Comparison of ENCODE assay signal across 28 cellular contexts in the genomic region with DNA sequence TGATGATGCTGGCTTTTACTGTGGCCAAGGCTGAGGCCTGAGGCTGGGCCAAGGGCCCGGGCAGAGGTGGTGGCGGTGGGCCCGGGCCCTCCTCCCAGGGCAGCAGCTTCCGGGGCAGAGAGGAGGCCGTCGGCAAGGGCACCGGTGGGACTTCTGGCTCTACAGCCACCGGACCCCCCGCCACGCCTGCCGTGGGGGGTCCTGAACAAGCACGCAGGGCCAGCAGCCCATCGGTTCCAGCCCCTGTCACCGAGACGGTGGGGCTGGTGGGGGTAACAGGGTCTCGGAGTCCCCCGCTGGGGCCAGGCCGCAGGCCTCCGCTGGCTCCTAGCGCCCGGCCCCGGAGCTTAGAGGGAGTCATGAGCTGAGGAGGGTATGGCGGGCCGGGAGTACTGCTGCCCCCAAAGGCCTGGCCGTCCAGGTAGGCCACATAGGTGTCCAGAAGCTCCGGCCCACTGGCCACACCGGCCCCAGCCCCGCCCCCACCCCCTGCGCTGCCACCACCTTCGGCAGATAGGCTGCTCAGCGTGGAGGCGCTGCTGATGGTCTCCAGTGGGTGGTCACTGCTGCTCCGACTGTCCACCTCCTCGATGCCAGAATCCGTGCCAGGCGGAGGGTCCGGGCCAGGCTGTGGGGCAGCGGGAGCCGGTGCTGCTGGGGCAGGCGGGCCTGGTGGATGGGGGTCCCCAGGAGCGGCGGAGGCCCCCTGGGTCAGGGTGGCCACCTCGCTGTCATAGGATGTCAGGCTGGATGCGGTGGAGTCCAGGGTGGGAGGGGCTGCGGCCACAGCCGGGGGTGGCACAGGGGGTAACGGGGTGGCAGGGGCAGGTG. TPM values are rescaled to one million over a fixed set of nuclear protein-coding genes. Genes with fewer than 3 reads are reported as not detected.
"Had no signal": no experiment of that assay in that cellular context is flagged by ENCODE, and none has a peak within 500 bp of the region (broad histone marks: within the 10 kb centered on the region; RNA-seq: fewer than 3 reads in every experiment).

No MANE protein-coding gene starts in this region.

- H3K36me3 ChIP-seq: breast epithelium, esophagus squamous epithelium, lower lobe of right lung, right atrium auricular region, uterus had no signal

- ATAC-seq: activated CD8-positive, alpha-beta memory T cell treated with anti-CD3 and anti-CD28 coated beads, Interleukin-2, amount 10 ng/mL, durations not matched to agents 7 days and 5 days; activated CD8-positive, alpha-beta T cell treated with anti-CD3 and anti-CD28 coated beads, Interleukin-2, amount 10 ng/mL, durations not matched to agents 7 days and 5 days; psoas muscle; stimulated activated naive CD8-positive, alpha-beta T cell treated with anti-CD3 and anti-CD28 coated beads, Interleukin-15, amount 100 ng/mL, for 72 hours had no signal

- H3K27ac ChIP-seq: breast epithelium, esophagus squamous epithelium, lower lobe of right lung, parathyroid adenoma, psoas muscle, right atrium auricular region, uterus had no signal

- H3K4me3 ChIP-seq: lower lobe of right lung, psoas muscle, right atrium auricular region, uterus had no signal

- H3K9me3 ChIP-seq: breast epithelium, esophagus squamous epithelium, lower lobe of right lung, psoas muscle, right atrium auricular region, uterus had no signal

- H3K4me3 Mint-ChIP-seq: activated B cell treated with CpG ODN at 0.5 μM for 24 hours; activated CD4-positive, alpha-beta T cell treated with anti-CD3 and anti-CD28 coated beads for 36 hours; activated CD8-positive, alpha-beta memory T cell treated with anti-CD3 and anti-CD28 coated beads, Interleukin-2, amount 10 ng/mL, durations not matched to agents 7 days and 5 days; activated CD8-positive, alpha-beta T cell treated with anti-CD3 and anti-CD28 coated beads, Interleukin-2, amount 10 ng/mL, durations not matched to agents 7 days and 5 days; activated naive CD4-positive, alpha-beta T cell treated with anti-CD3 and anti-CD28 coated beads for 36 hours; neural crest cell; T-helper 2 cell treated with Interferon-gamma antibody and Interleukin-4, amounts not matched to agents 5 μg/mL and 100 μg/mL, for 36 hours; type B pancreatic cell had no signal

- H3K4me1 ChIP-seq: lower lobe of right lung, parathyroid adenoma, psoas muscle had no signal

- H3K9me3 Mint-ChIP-seq: activated B cell treated with CpG ODN at 0.5 μM for 24 hours; neural crest cell; stimulated activated naive CD8-positive, alpha-beta T cell treated with anti-CD3 and anti-CD28 coated beads, Interleukin-15, amount 100 ng/mL, for 72 hours; T-helper 2 cell treated with Interferon-gamma antibody and Interleukin-4, amounts not matched to agents 5 μg/mL and 100 μg/mL, for 36 hours; type B pancreatic cell had no signal

- H3K9ac ChIP-seq: parathyroid adenoma had no signal

- DNase-seq: activated B cell treated with CpG ODN at 0.5 μM for 24 hours; activated CD4-positive, alpha-beta T cell treated with anti-CD3 and anti-CD28 coated beads for 36 hours; activated CD8-positive, alpha-beta memory T cell treated with anti-CD3 and anti-CD28 coated beads, Interleukin-2, amount 10 ng/mL, durations not matched to agents 7 days and 5 days; activated CD8-positive, alpha-beta T cell treated with anti-CD3 and anti-CD28 coated beads, Interleukin-2, amount 10 ng/mL, durations not matched to agents 7 days and 5 days; activated effector memory CD4-positive, alpha-beta T cell treated with anti-CD3 and anti-CD28 coated beads, Interleukin-2, amount 50 U/mL, for 16 hours; activated naive CD4-positive, alpha-beta T cell treated with anti-CD3 and anti-CD28 coated beads for 36 hours; central memory CD4-positive, alpha-beta T cell; dermis blood vessel endothelial cell; effector CD4-positive, alpha-beta T cell; esophagus squamous epithelium; foreskin melanocyte; lower lobe of right lung; mesenchymal stem cell; naive thymus-derived CD8-positive, alpha-beta T cell; occipital lobe; psoas muscle; stimulated activated CD4-positive, alpha-beta T cell treated with anti-CD3 and anti-CD28 coated beads, Interleukin-2, amount 100 ng/mL, for 48 hours; T-helper 1 cell; uterus had no signal

- H3K27ac Mint-ChIP-seq: activated B cell treated with CpG ODN at 0.5 μM for 24 hours; activated CD4-positive, alpha-beta T cell treated with anti-CD3 and anti-CD28 coated beads for 36 hours; activated CD8-positive, alpha-beta memory T cell treated with anti-CD3 and anti-CD28 coated beads, Interleukin-2, amount 10 ng/mL, durations not matched to agents 7 days and 5 days; activated CD8-positive, alpha-beta T cell treated with anti-CD3 and anti-CD28 coated beads, Interleukin-2, amount 10 ng/mL, durations not matched to agents 7 days and 5 days; activated naive CD4-positive, alpha-beta T cell treated with anti-CD3 and anti-CD28 coated beads for 36 hours; T-helper 2 cell treated with Interferon-gamma antibody and Interleukin-4, amounts not matched to agents 5 μg/mL and 100 μg/mL, for 36 hours; type B pancreatic cell had no signal

- H3K4me1 Mint-ChIP-seq: activated CD4-positive, alpha-beta T cell treated with anti-CD3 and anti-CD28 coated beads for 36 hours; activated CD8-positive, alpha-beta memory T cell treated with anti-CD3 and anti-CD28 coated beads, Interleukin-2, amount 10 ng/mL, durations not matched to agents 7 days and 5 days; stimulated activated naive CD8-positive, alpha-beta T cell treated with anti-CD3 and anti-CD28 coated beads, Interleukin-15, amount 100 ng/mL, for 72 hours had no signal

- H3K36me3 Mint-ChIP-seq: activated CD8-positive, alpha-beta memory T cell treated with anti-CD3 and anti-CD28 coated beads, Interleukin-2, amount 10 ng/mL, durations not matched to agents 7 days and 5 days; type B pancreatic cell had no signal

RNA-seq across cellular contexts. Expression of a gene that starts 17.3 kb away (rescaled TPM):
- total RNA-seq: activated B cell treated with CpG ODN at 0.5 μM for 24 hours; activated CD8-positive, alpha-beta T cell treated with anti-CD3 and anti-CD28 coated beads, Interleukin-2, amount 10 ng/mL, durations not matched to agents 7 days and 5 days; breast epithelium; dermis blood vessel endothelial cell; esophagus squamous epithelium; uterus had no signal
- polyA plus RNA-seq: keratinocyte, thymus had no signal

RNA-seq across cellular contexts. Expression of a gene that starts 26.9 kb away (rescaled TPM):
- total RNA-seq: activated CD8-positive, alpha-beta memory T cell treated with anti-CD3 and anti-CD28 coated beads, Interleukin-2, amount 10 ng/mL, durations not matched to agents 7 days and 5 days; activated CD8-positive, alpha-beta T cell treated with anti-CD3 and anti-CD28 coated beads, Interleukin-2, amount 10 ng/mL, durations not matched to agents 7 days and 5 days; activated naive CD4-positive, alpha-beta T cell treated with anti-CD3 and anti-CD28 coated beads for 36 hours had no signal
- polyA plus RNA-seq: keratinocyte had no signal

RNA-seq across cellular contexts. Expression of a gene that starts 53.0 kb away (rescaled TPM):
- total RNA-seq: activated B cell treated with CpG ODN at 0.5 μM for 24 hours; activated CD4-positive, alpha-beta T cell treated with anti-CD3 and anti-CD28 coated beads for 36 hours; activated CD8-positive, alpha-beta memory T cell treated with anti-CD3 and anti-CD28 coated beads, Interleukin-2, amount 10 ng/mL, durations not matched to agents 7 days and 5 days; activated CD8-positive, alpha-beta T cell treated with anti-CD3 and anti-CD28 coated beads, Interleukin-2, amount 10 ng/mL, durations not matched to agents 7 days and 5 days; activated naive CD4-positive, alpha-beta T cell treated with anti-CD3 and anti-CD28 coated beads for 36 hours had no signal
